ENCODE assay signal across 16 cellular contexts in genomic region chr11:122724520-122724919, GRCh38.
DNase-seq lines count a peak whose midpoint lies in the region; ATAC-seq lines count a peak whose summit lies in the region.
"Had no signal": no experiment of that assay in that cellular context is flagged by ENCODE, and none has a peak within 500 bp of the region (broad histone marks: within the 10 kb centered on the region; RNA-seq: fewer than 3 reads in every experiment).

No MANE protein-coding gene starts in this region.

- CTCF ChIA-PET in activated CD8-positive, alpha-beta T cell treated with anti-CD3 and anti-CD28 coated beads, Interleukin-2, amount 10 ng/mL, durations not matched to agents 7 days and 5 days (lab: Charles Lee): interaction anchor here (1.1 to 4.5 kb wide), 7 partner anchors 15 to 69 kb away, joined by 3 to 61 read pairs (median 6); partner anchors contain the start of gene UBASH3B

- H3K4me1 Mint-ChIP-seq in activated T-cell treated with anti-CD3 and anti-CD28 coated beads, Interleukin-2, amount 50 U/mL, for 24 hours (ENCODE audit: low read depth): peaks cover 85% of the 10 kb centered on the region
- peaks cover 81% of the 10 kb centered on the region for H3K4me1 Mint-ChIP-seq in activated T-cell treated with anti-CD3 and anti-CD28 coated beads, Interleukin-2, amount 50 U/mL, for 4 hours (ENCODE audit: low read depth)
- H3K4me1 Mint-ChIP-seq in activated CD8-positive, alpha-beta T cell treated with anti-CD3 and anti-CD28 coated beads, Interleukin-2, amount 10 ng/mL, durations not matched to agents 7 days and 5 days (ENCODE audit: low read depth): peaks cover 96% of the 10 kb centered on the region

- no peak for DNase-seq in activated T-cell treated with anti-CD3 and anti-CD28 coated beads, Interleukin-2, amount 50 U/mL, for 24 hours
- DNase-seq in activated T-cell treated with anti-CD3 and anti-CD28 coated beads, Interleukin-2, amount 50 U/mL, for 4 hours: no peak
- DNase-seq in activated CD8-positive, alpha-beta T cell treated with anti-CD3 and anti-CD28 coated beads, Interleukin-2, amount 10 ng/mL, durations not matched to agents 7 days and 5 days: no peak
- DNase-seq in kidney tubule cell (ENCODE audit: low spot score): peak; percentile 82
- DNase-seq in effector CD4-positive, alpha-beta T cell: no peak
- DNase-seq in SJCRH30: no peak
- DNase-seq in globus pallidus (ENCODE audit: low spot score): no peak
- DNase-seq: activated CD4-positive, CD25-positive, alpha-beta regulatory T cell treated with anti-CD3 and anti-CD28 coated beads, Interleukin-2, amount 50 U/mL, for 72 hours; body of pancreas; endodermal cell; head of caudate nucleus; left lung; small intestine had no signal

- no peaks in the 10 kb centered on the region for H3K9me3 Mint-ChIP-seq in activated T-cell treated with anti-CD3 and anti-CD28 coated beads, Interleukin-2, amount 50 U/mL, for 24 hours
- H3K9me3 Mint-ChIP-seq in activated T-cell treated with anti-CD3 and anti-CD28 coated beads, Interleukin-2, amount 50 U/mL, for 4 hours: no peaks in the 10 kb centered on the region
- no peaks in the 10 kb centered on the region for H3K9me3 Mint-ChIP-seq in activated CD8-positive, alpha-beta T cell treated with anti-CD3 and anti-CD28 coated beads, Interleukin-2, amount 10 ng/mL, durations not matched to agents 7 days and 5 days (ENCODE audit: insufficient read depth)
- H3K9me3 Mint-ChIP-seq: endodermal cell had no signal

- peak overlapping the region; percentile 84 for H3K27ac Mint-ChIP-seq in activated T-cell treated with anti-CD3 and anti-CD28 coated beads, Interleukin-2, amount 50 U/mL, for 24 hours
- peak overlapping the region; percentile 90 for H3K27ac Mint-ChIP-seq in activated CD8-positive, alpha-beta T cell treated with anti-CD3 and anti-CD28 coated beads, Interleukin-2, amount 10 ng/mL, durations not matched to agents 7 days and 5 days
- H3K27ac Mint-ChIP-seq: endodermal cell had no signal

- H3K27me3 ChIP-seq in SJCRH30: no peaks in the 10 kb centered on the region
- H3K27me3 ChIP-seq: body of pancreas, left lung, tibial nerve had no signal

- H3K4me3 ChIP-seq in SJCRH30: no peak overlapping the region
- H3K4me3 ChIP-seq: body of pancreas, left lung, tibial nerve had no signal

- no peaks in the 10 kb centered on the region for H3K36me3 ChIP-seq in SJCRH30
- H3K36me3 ChIP-seq: left lung, tibial nerve had no signal

- POLR2A ChIA-PET in activated CD8-positive, alpha-beta T cell treated with anti-CD3 and anti-CD28 coated beads, Interleukin-2, amount 10 ng/mL, durations not matched to agents 7 days and 5 days (lab: Charles Lee): interaction anchor here (1.2 to 3.9 kb wide), 3 partner anchors 21 to 68 kb away, joined by 5 to 23 read pairs (median 9); partner anchors contain the start of gene UBASH3B

- no peaks in the 10 kb centered on the region for H3K4me1 ChIP-seq in SJCRH30
- H3K4me1 ChIP-seq: body of pancreas had no signal

- no peak overlapping the region for H3K4me3 Mint-ChIP-seq in activated T-cell treated with anti-CD3 and anti-CD28 coated beads, Interleukin-2, amount 50 U/mL, for 24 hours
- no peak overlapping the region for H3K4me3 Mint-ChIP-seq in activated T-cell treated with anti-CD3 and anti-CD28 coated beads, Interleukin-2, amount 50 U/mL, for 4 hours
- peak overlapping the region; percentile 57 for H3K4me3 Mint-ChIP-seq in activated CD8-positive, alpha-beta T cell treated with anti-CD3 and anti-CD28 coated beads, Interleukin-2, amount 10 ng/mL, durations not matched to agents 7 days and 5 days
- H3K4me3 Mint-ChIP-seq: endodermal cell had no signal

- H3K27me3 Mint-ChIP-seq in activated T-cell treated with anti-CD3 and anti-CD28 coated beads, Interleukin-2, amount 50 U/mL, for 24 hours: no peaks in the 10 kb centered on the region
- no peaks in the 10 kb centered on the region for H3K27me3 Mint-ChIP-seq in activated T-cell treated with anti-CD3 and anti-CD28 coated beads, Interleukin-2, amount 50 U/mL, for 4 hours (ENCODE audit: low read depth)
- H3K27me3 Mint-ChIP-seq in activated CD8-positive, alpha-beta T cell treated with anti-CD3 and anti-CD28 coated beads, Interleukin-2, amount 10 ng/mL, durations not matched to agents 7 days and 5 days (ENCODE audit: low read depth): no peaks in the 10 kb centered on the region

- no peaks in the 10 kb centered on the region for H3K36me3 Mint-ChIP-seq in activated T-cell treated with anti-CD3 and anti-CD28 coated beads, Interleukin-2, amount 50 U/mL, for 24 hours (ENCODE audit: low read depth)
- peaks cover 2% of the 10 kb centered on the region for H3K36me3 Mint-ChIP-seq in activated T-cell treated with anti-CD3 and anti-CD28 coated beads, Interleukin-2, amount 50 U/mL, for 4 hours (ENCODE audit: insufficient read depth)
- H3K36me3 Mint-ChIP-seq in activated CD8-positive, alpha-beta T cell treated with anti-CD3 and anti-CD28 coated beads, Interleukin-2, amount 10 ng/mL, durations not matched to agents 7 days and 5 days (ENCODE audit: low read depth): peaks cover 39% of the 10 kb centered on the region

- H3K9me3 ChIP-seq in SJCRH30 (replicated peaks): no peaks in the 10 kb centered on the region
- H3K9me3 ChIP-seq: body of pancreas, left lung, tibial nerve had no signal

- no peak overlapping the region for H3K27ac ChIP-seq in SJCRH30
- H3K27ac ChIP-seq: body of pancreas, HL-60, left lung, tibial nerve had no signal

- ATAC-seq in activated T-cell treated with anti-CD3 and anti-CD28 coated beads, Interleukin-2, amount 50 U/mL, for 4 hours: no peak
- ATAC-seq in activated CD8-positive, alpha-beta T cell treated with anti-CD3 and anti-CD28 coated beads, Interleukin-2, amount 10 ng/mL, durations not matched to agents 7 days and 5 days: no peak
- ATAC-seq in GM18858 (IDR thresholded peaks at IDR 0.05; ENCODE audit: unreplicated experiment): no peak
- ATAC-seq: body of pancreas, left lung had no signal
